In the genomic region with DNA sequence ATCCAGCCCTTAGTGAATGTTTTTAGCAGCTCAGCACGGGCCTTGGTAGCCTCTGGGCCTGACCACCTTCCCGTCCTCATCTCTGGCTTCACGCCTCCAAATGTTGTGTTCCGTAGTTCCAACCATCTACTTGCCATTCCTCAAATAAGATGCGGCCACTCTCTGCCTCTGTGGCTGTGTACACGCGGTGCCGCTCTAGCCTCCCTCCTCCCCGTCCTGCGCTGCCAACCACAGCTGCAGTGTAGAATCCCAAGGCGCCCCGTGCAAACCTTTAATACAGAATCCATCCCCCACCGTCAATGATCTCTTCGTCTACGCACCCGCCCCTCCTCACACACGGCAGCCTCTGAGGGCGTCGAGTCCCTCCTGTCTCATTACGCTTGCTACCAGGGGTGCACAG, we compare ENCODE assay signal across 19 cellular contexts.
A peak's percentile ranks its signal among the peaks of the same experiment; 100 is the strongest.
DNase-seq lines count a peak whose midpoint lies in the region; ATAC-seq and TF ChIP-seq lines count a peak whose summit lies in the region.
"Had no signal": no experiment of that assay in that cellular context is flagged by ENCODE, and none has a peak within 500 bp of the region (broad histone marks: within the 10 kb centered on the region; RNA-seq: fewer than 3 reads in every experiment).

No MANE protein-coding gene starts in this region.

- ATAC-seq in left cardiac atrium = no peak
- no peak for ATAC-seq in left ventricle myocardium superior
- ATAC-seq in HG02588 (IDR thresholded peaks at IDR 0.05; ENCODE audit: unreplicated experiment) = no peak
- ATAC-seq: heart left ventricle, pancreas had no signal

- no peak for TF ChIP-seq CTCF in neural progenitor cell (IDR thresholded peaks at IDR 0.05)

- POLR2A ChIA-PET in activated CD4-positive, alpha-beta memory T cell treated with anti-CD3 and anti-CD28 coated beads for 36 hours (lab: Charles Lee) = interaction anchor here (0.6 kb wide), 1 partner anchor 77 kb away, joined by 5 read pairs; a partner anchor contains a TSS
- POLR2A ChIA-PET in activated CD4-positive, alpha-beta T cell treated with anti-CD3 and anti-CD28 coated beads, Interleukin-2, amount 10 ng/mL, durations not matched to agents 7 days and 5 days (lab: Charles Lee) = no interaction called here

- no peaks in the 10 kb centered on the region for H3K27me3 ChIP-seq in neural progenitor cell
- H3K27me3 ChIP-seq: heart left ventricle, pancreas, SJSA1 had no signal

- CTCF ChIA-PET in activated CD4-positive, alpha-beta memory T cell treated with anti-CD3 and anti-CD28 coated beads for 36 hours (lab: Charles Lee) = no interaction called here
- CTCF ChIA-PET in activated CD4-positive, alpha-beta T cell treated with anti-CD3 and anti-CD28 coated beads, Interleukin-2, amount 10 ng/mL, durations not matched to agents 7 days and 5 days (lab: Charles Lee) = interaction anchor here (1.8 kb wide), 1 partner anchor 9 kb away, joined by 4 read pairs; no protein-coding TSS in a partner anchor

- no peak overlapping the region for H3K4me3 ChIP-seq in neural progenitor cell
- H3K4me3 ChIP-seq: heart left ventricle, pancreas, PC-9, SJSA1 had no signal

- peak overlapping the region; percentile 9 for H3K27ac Mint-ChIP-seq in activated T-helper 2 cell treated with anti-CD3 and anti-CD28 coated beads, Interferon-gamma antibody, Interleukin-2, Interleukin-4, amounts not matched to agents 10 μg/mL and 5 μg/mL and 100 μg/mL, durations not matched to agents 14 hours and 24 hours and 36 hours
- peak overlapping the region; percentile 7 for H3K27ac Mint-ChIP-seq in neural progenitor cell
- H3K27ac Mint-ChIP-seq in activated CD4-positive, alpha-beta memory T cell treated with anti-CD3 and anti-CD28 coated beads for 36 hours = no peak overlapping the region
- H3K27ac Mint-ChIP-seq in activated CD4-positive, alpha-beta T cell treated with anti-CD3 and anti-CD28 coated beads, Interleukin-2, amount 10 ng/mL, durations not matched to agents 7 days and 5 days = no peak overlapping the region
- H3K27ac Mint-ChIP-seq: activated B cell treated with CpG ODN at 0.5 μM for 24 hours; T-helper 2 cell treated with Interferon-gamma antibody and Interleukin-4, amounts not matched to agents 5 μg/mL and 100 μg/mL, for 36 hours had no signal

- H3K4me2 ChIP-seq in neural progenitor cell = no peak overlapping the region
- H3K4me2 ChIP-seq: PC-9 had no signal

- intact Hi-C loops in left cardiac atrium (cut with DNase I) (loop anchor here in 1 of 2 donors (10.0 kb wide), 1 partner anchor 78 kb away; a partner anchor contains a TSS), left ventricle myocardium superior (cut with micrococcal nuclease) (no loop called here)
- intact Hi-C loops in activated T-helper 2 cell treated with anti-CD3 and anti-CD28 coated beads, Interferon-gamma antibody, Interleukin-2, Interleukin-4, amounts not matched to agents 10 μg/mL and 5 μg/mL and 100 μg/mL, durations not matched to agents 14 hours and 24 hours and 36 hours (cut with micrococcal nuclease) = no loop called here
- intact Hi-C loops in activated CD4-positive, alpha-beta memory T cell treated with anti-CD3 and anti-CD28 coated beads for 36 hours (cut with micrococcal nuclease) = no loop called here

- no peaks in the 10 kb centered on the region for H3F3A ChIP-seq in neural progenitor cell (ENCODE audit: low read depth)

- H3K36me3 ChIP-seq in neural progenitor cell = no peaks in the 10 kb centered on the region

- DNase-seq in left cardiac atrium = peak; percentile 6
- DNase-seq in left ventricle myocardium superior = no peak
- DNase-seq in activated T-helper 2 cell treated with anti-CD3 and anti-CD28 coated beads, Interferon-gamma antibody, Interleukin-2, Interleukin-4, amounts not matched to agents 10 μg/mL and 5 μg/mL and 100 μg/mL, durations not matched to agents 14 hours and 24 hours and 36 hours (ENCODE audit: low spot score) = no peak
- DNase-seq in neural progenitor cell (ENCODE audit: low spot score) = no peak
- no peak for DNase-seq in activated CD4-positive, alpha-beta memory T cell treated with anti-CD3 and anti-CD28 coated beads for 36 hours
- no peak for DNase-seq in activated CD4-positive, alpha-beta T cell treated with anti-CD3 and anti-CD28 coated beads, Interleukin-2, amount 10 ng/mL, durations not matched to agents 7 days and 5 days
- DNase-seq: activated B cell treated with CpG ODN at 0.5 μM for 24 hours; anterior cingulate cortex; CD4-positive, alpha-beta T cell; DMS53; MM.1S; NCI-H1436 treated with DMSO at 0.1 percent for 48 hours; PC-9 had no signal

- H3K36me3 Mint-ChIP-seq in activated T-helper 2 cell treated with anti-CD3 and anti-CD28 coated beads, Interferon-gamma antibody, Interleukin-2, Interleukin-4, amounts not matched to agents 10 μg/mL and 5 μg/mL and 100 μg/mL, durations not matched to agents 14 hours and 24 hours and 36 hours (ENCODE audit: low read depth) = peaks cover 29% of the 10 kb centered on the region
- H3K36me3 Mint-ChIP-seq in neural progenitor cell = peaks cover 42% of the 10 kb centered on the region
- peaks cover 3% of the 10 kb centered on the region for H3K36me3 Mint-ChIP-seq in activated CD4-positive, alpha-beta memory T cell treated with anti-CD3 and anti-CD28 coated beads for 36 hours
- peaks cover 3% of the 10 kb centered on the region for H3K36me3 Mint-ChIP-seq in activated CD4-positive, alpha-beta T cell treated with anti-CD3 and anti-CD28 coated beads, Interleukin-2, amount 10 ng/mL, durations not matched to agents 7 days and 5 days (ENCODE audit: low read depth)

- H3K4me3 Mint-ChIP-seq in activated T-helper 2 cell treated with anti-CD3 and anti-CD28 coated beads, Interferon-gamma antibody, Interleukin-2, Interleukin-4, amounts not matched to agents 10 μg/mL and 5 μg/mL and 100 μg/mL, durations not matched to agents 14 hours and 24 hours and 36 hours (ENCODE audit: low read depth) = no peak overlapping the region
- H3K4me3 Mint-ChIP-seq in neural progenitor cell = no peak overlapping the region
- no peak overlapping the region for H3K4me3 Mint-ChIP-seq in activated CD4-positive, alpha-beta memory T cell treated with anti-CD3 and anti-CD28 coated beads for 36 hours
- no peak overlapping the region for H3K4me3 Mint-ChIP-seq in activated CD4-positive, alpha-beta T cell treated with anti-CD3 and anti-CD28 coated beads, Interleukin-2, amount 10 ng/mL, durations not matched to agents 7 days and 5 days
- H3K4me3 Mint-ChIP-seq: activated B cell treated with CpG ODN at 0.5 μM for 24 hours; CD4-positive, alpha-beta T cell; T-helper 2 cell treated with Interferon-gamma antibody and Interleukin-4, amounts not matched to agents 5 μg/mL and 100 μg/mL, for 36 hours had no signal

- no peak overlapping the region for H3K27ac ChIP-seq in neural progenitor cell
- H3K27ac ChIP-seq in temporal lobe (ENCODE audit: low read depth, low read length) = peak overlapping the region; percentile 95
- H3K27ac ChIP-seq: pancreas had no signal

- no peaks in the 10 kb centered on the region for H3K9me3 Mint-ChIP-seq in activated T-helper 2 cell treated with anti-CD3 and anti-CD28 coated beads, Interferon-gamma antibody, Interleukin-2, Interleukin-4, amounts not matched to agents 10 μg/mL and 5 μg/mL and 100 μg/mL, durations not matched to agents 14 hours and 24 hours and 36 hours
- H3K9me3 Mint-ChIP-seq in neural progenitor cell = no peaks in the 10 kb centered on the region
- no peaks in the 10 kb centered on the region for H3K9me3 Mint-ChIP-seq in activated CD4-positive, alpha-beta memory T cell treated with anti-CD3 and anti-CD28 coated beads for 36 hours
- H3K9me3 Mint-ChIP-seq in activated CD4-positive, alpha-beta T cell treated with anti-CD3 and anti-CD28 coated beads, Interleukin-2, amount 10 ng/mL, durations not matched to agents 7 days and 5 days = no peaks in the 10 kb centered on the region
- H3K9me3 Mint-ChIP-seq: activated B cell treated with CpG ODN at 0.5 μM for 24 hours; CD4-positive, alpha-beta T cell; T-helper 2 cell treated with Interferon-gamma antibody and Interleukin-4, amounts not matched to agents 5 μg/mL and 100 μg/mL, for 36 hours had no signal

- no peaks in the 10 kb centered on the region for H3K4me1 ChIP-seq in neural progenitor cell
- H3K4me1 ChIP-seq: pancreas had no signal

- H3K79me2 ChIP-seq in neural progenitor cell (ENCODE audit: low read depth) = peaks cover 74% of the 10 kb centered on the region

- no peak overlapping the region for H3K9ac ChIP-seq in neural progenitor cell

- H2AFZ ChIP-seq in neural progenitor cell (replicated peaks) = no peak overlapping the region
- H2AFZ ChIP-seq: PC-9 had no signal

- peaks cover 3% of the 10 kb centered on the region for H3K4me1 Mint-ChIP-seq in activated T-helper 2 cell treated with anti-CD3 and anti-CD28 coated beads, Interferon-gamma antibody, Interleukin-2, Interleukin-4, amounts not matched to agents 10 μg/mL and 5 μg/mL and 100 μg/mL, durations not matched to agents 14 hours and 24 hours and 36 hours (ENCODE audit: low read depth)
- H3K4me1 Mint-ChIP-seq in neural progenitor cell = peaks cover 30% of the 10 kb centered on the region
- no peaks in the 10 kb centered on the region for H3K4me1 Mint-ChIP-seq in activated CD4-positive, alpha-beta memory T cell treated with anti-CD3 and anti-CD28 coated beads for 36 hours (ENCODE audit: low read depth)
- H3K4me1 Mint-ChIP-seq in activated CD4-positive, alpha-beta T cell treated with anti-CD3 and anti-CD28 coated beads, Interleukin-2, amount 10 ng/mL, durations not matched to agents 7 days and 5 days = no peaks in the 10 kb centered on the region
- H3K4me1 Mint-ChIP-seq: activated B cell treated with CpG ODN at 0.5 μM for 24 hours had no signal

- H4K20me1 ChIP-seq in neural progenitor cell (ENCODE audit: low read depth) = peaks cover 92% of the 10 kb centered on the region

- H3K27me3 Mint-ChIP-seq in activated T-helper 2 cell treated with anti-CD3 and anti-CD28 coated beads, Interferon-gamma antibody, Interleukin-2, Interleukin-4, amounts not matched to agents 10 μg/mL and 5 μg/mL and 100 μg/mL, durations not matched to agents 14 hours and 24 hours and 36 hours (ENCODE audit: low read depth) = no peaks in the 10 kb centered on the region
- peaks cover 9% of the 10 kb centered on the region for H3K27me3 Mint-ChIP-seq in neural progenitor cell (ENCODE audit: insufficient read depth, low read depth)
- H3K27me3 Mint-ChIP-seq in activated CD4-positive, alpha-beta memory T cell treated with anti-CD3 and anti-CD28 coated beads for 36 hours = no peaks in the 10 kb centered on the region
- H3K27me3 Mint-ChIP-seq in activated CD4-positive, alpha-beta T cell treated with anti-CD3 and anti-CD28 coated beads, Interleukin-2, amount 10 ng/mL, durations not matched to agents 7 days and 5 days = no peaks in the 10 kb centered on the region
- H3K27me3 Mint-ChIP-seq: activated B cell treated with CpG ODN at 0.5 μM for 24 hours; CD4-positive, alpha-beta T cell had no signal

- H3K9me3 ChIP-seq in neural progenitor cell (ENCODE audit: low read depth) = no peaks in the 10 kb centered on the region
- H3K9me3 ChIP-seq: heart left ventricle, pancreas, SJSA1 had no signal

Comparison
In these comparisons a context has a peak if more than half of its experiments do, and no peak if none do; other contexts are left out.
1. H3K27ac Mint-ChIP-seq: peak in activated T-helper 2 cell treated with anti-CD3 and anti-CD28 coated beads, Interferon-gamma antibody, Interleukin-2, Interleukin-4, amounts not matched to agents 10 μg/mL and 5 μg/mL and 100 μg/mL, durations not matched to agents 14 hours and 24 hours and 36 hours (single experiment) and neural progenitor cell (single experiment); none in activated CD4-positive, alpha-beta memory T cell treated with anti-CD3 and anti-CD28 coated beads for 36 hours (single experiment) and activated CD4-positive, alpha-beta T cell treated with anti-CD3 and anti-CD28 coated beads, Interleukin-2, amount 10 ng/mL, durations not matched to agents 7 days and 5 days (single experiment).